Comparison of ENCODE assay signal across 8 cellular contexts in the genomic region with DNA sequence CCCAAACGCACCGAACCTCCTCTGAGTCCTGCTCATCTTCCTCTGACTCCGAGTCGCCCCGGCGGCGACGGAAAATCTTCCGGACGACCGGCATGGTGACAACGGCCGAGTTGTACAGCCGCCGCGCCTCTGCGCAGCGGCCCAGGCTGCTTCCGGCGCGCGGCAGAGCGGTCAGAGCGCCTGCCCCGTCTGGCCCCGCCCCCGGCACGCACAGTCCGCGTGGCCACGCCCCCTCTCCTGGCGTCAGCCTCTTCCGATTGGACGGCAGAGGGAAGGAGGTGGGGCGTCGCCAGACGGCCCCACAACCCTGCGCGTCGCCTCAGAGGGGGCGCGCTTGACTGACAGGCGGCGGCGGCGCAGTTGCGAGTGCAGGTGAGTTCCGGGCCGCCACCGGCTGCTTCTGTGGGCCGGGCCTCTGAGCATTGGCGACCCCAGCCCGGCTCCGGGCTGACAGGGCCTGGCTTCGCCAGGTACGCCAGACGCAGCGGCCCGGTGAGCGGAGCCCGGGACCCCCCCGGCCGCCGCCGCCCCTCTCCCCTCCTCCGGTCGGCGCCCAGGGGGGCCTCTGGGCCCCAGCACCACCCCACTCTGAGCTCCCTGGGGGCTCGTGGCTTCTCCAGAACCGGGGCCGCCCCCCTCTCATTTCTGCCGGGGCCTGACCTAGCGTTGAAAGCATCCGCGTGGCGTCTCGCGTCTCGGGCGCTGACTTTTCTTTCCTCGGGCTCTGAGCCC. TPM values are rescaled to one million over a fixed set of nuclear protein-coding genes. Genes with fewer than 3 reads are reported as not detected.
DNase-seq lines count a peak whose midpoint lies in the region; ATAC-seq and TF ChIP-seq lines count a peak whose summit lies in the region.

C9orf78 (minus strand) TSS at position 148 of the 732 bp plus-strand sequence; CDS start at position 94, 54 bp downstream.
USP20 (plus strand) TSS at position 331 of the 732 bp plus-strand sequence. CDS start 17,098 bp downstream, outside the sequence.

- peak within 1 kb of the TSS; percentile 71 to 89 for H3K27ac ChIP-seq in left lung

- intact Hi-C loops in left lung (cut with DNase I) = no loop called here

- H3K27me3 ChIP-seq in left lung = no peaks in the 10 kb centered on the region

- TF ChIP-seq CTCF in left lung (IDR thresholded peaks at IDR 0.05) = no peak

- DNase-seq in C1 segment of cervical spinal cord (lab: John Stamatoyannopoulos, UW) (peak; percentile 52 to 96 (median 87)), NCI-H748 treated with DMSO at 0.1 percent for 48 hours (lab: John Stamatoyannopoulos, UW) (peak; percentile 95), dedifferentiated amniotic fluid mesenchymal stem cell (ENCODE audit: extremely low spot score) (peak; percentile 92), left lung (peak; percentile 97)
- DNase-seq in activated CD4-positive, alpha-beta T cell treated with anti-CD3 and anti-CD28 coated beads, Interleukin-2, amount 50 U/mL, for 24 hours (ENCODE audit: low read depth in 1 of 2, low spot score in 1 of 2) = peak; percentile 91 to 96
- DNase-seq in stimulated activated CD4-positive, alpha-beta T cell treated with anti-CD3 and anti-CD28 coated beads, Interleukin-2, amount 100 ng/mL, for 4 hours (ENCODE audit: low read depth) = peak; percentile 97

- no peaks in the 10 kb centered on the region for H3K9me3 ChIP-seq in left lung

- peaks cover 0 to 29% of the 10 kb centered on the region in 2 donors for H3K36me3 ChIP-seq in left lung

- peaks cover 9 to 53% of the 10 kb centered on the region in 2 donors for H3K4me1 ChIP-seq in left lung

- ATAC-seq in GM19395 (IDR thresholded peaks at IDR 0.05; ENCODE audit: unreplicated experiment) (peak; percentile 85), HG03558 (IDR thresholded peaks at IDR 0.05; ENCODE audit: extremely low read depth, unreplicated experiment) (peak; percentile 73), left lung (peak; percentile 100)

- H3K4me3 ChIP-seq in left lung = peak within 1 kb of the TSS; percentile 97 to 98

RNA-seq across cellular contexts. Expression of gene C9orf78, which starts in this region (rescaled TPM):
- 10 to 100 TPM; 30.1 to 31.8 TPM for total RNA-seq in left lung

RNA-seq across cellular contexts. Expression of gene USP20, which starts in this region (rescaled TPM):
- total RNA-seq in left lung = 10 to 100 TPM; 21.0 to 22.9 TPM

Comparison
In these comparisons a context has a peak if more than half of its experiments do, and no peak if none do; other contexts are left out.
1. Peak in every context shown above with its lines: DNase-seq, ATAC-seq, H3K4me3 ChIP-seq and H3K27ac ChIP-seq.